In genomic region chr18:3297025-3297984, GRCh38 we compare ENCODE assay signal across 8 cellular contexts. TPM values are rescaled to one million over a fixed set of nuclear protein-coding genes. Genes with fewer than 3 reads are reported as not detected.
DNase-seq lines count a peak whose midpoint lies in the region; ATAC-seq and TF ChIP-seq lines count a peak whose summit lies in the region.

No MANE protein-coding gene starts in this region.

- ATAC-seq in GM19463 (IDR thresholded peaks at IDR 0.05; ENCODE audit: unreplicated experiment) = peak; percentile 99
- ATAC-seq in foreskin keratinocyte = peak; percentile 96

- no peaks in the 10 kb centered on the region for H3K36me3 ChIP-seq in CD8-positive, alpha-beta memory T cell (ENCODE audit: insufficient read depth, low read length)
- no peaks in the 10 kb centered on the region for H3K36me3 ChIP-seq in neuron (ENCODE audit: insufficient read depth, low read length)
- no peaks in the 10 kb centered on the region for H3K36me3 ChIP-seq in stomach smooth muscle (ENCODE audit: control insufficient read depth in 2 of 2, insufficient read depth in 2 of 2, low read length in 2 of 2)

- peak overlapping the region; percentile 92 for H3K4me3 ChIP-seq in CD8-positive, alpha-beta memory T cell (ENCODE audit: low read length)
- H3K4me3 ChIP-seq in neuron (ENCODE audit: low read length) (peak overlapping the region; percentile 61), stomach smooth muscle (ENCODE audit: low read length in 2 of 2) (peak overlapping the region; percentile 71 to 73)

- CTCF ChIA-PET in CD8-positive, alpha-beta memory T cell (lab: Charles Lee) = interaction anchor here (0.7 to 2.8 kb wide), 33 partner anchors 9 to 371 kb away, joined by 3 to 22 read pairs (median 4); partner anchors contain the start of gene MYL12B

- H3K4me3 Mint-ChIP-seq in CD8-positive, alpha-beta memory T cell = peak overlapping the region; percentile 92 to 98 (median 95)

- H3K27me3 Mint-ChIP-seq in CD8-positive, alpha-beta memory T cell = peaks cover 8 to 34% of the 10 kb centered on the region in 2 donors

- H3K27ac Mint-ChIP-seq in CD8-positive, alpha-beta memory T cell = peak overlapping the region; percentile 31 to 93 (median 86)

- peak overlapping the region; percentile 86 for H2AFZ ChIP-seq in neuron (ENCODE audit: low read depth, low read length)

- peaks cover 12% of the 10 kb centered on the region for H3K4me1 ChIP-seq in CD8-positive, alpha-beta memory T cell (ENCODE audit: insufficient read depth, low read length)
- H3K4me1 ChIP-seq in foreskin keratinocyte (no peaks in the 10 kb centered on the region), neuron (ENCODE audit: insufficient read depth, low read length) (peaks cover 6% of the 10 kb centered on the region), stomach smooth muscle (ENCODE audit: control insufficient read depth, insufficient read depth, low read length) (no peaks in the 10 kb centered on the region)

- H3K36me3 Mint-ChIP-seq in CD8-positive, alpha-beta memory T cell = peaks cover 0 to 4% (median 3%) of the 10 kb centered on the region in 3 donors

- POLR2A ChIA-PET in CD8-positive, alpha-beta memory T cell (lab: Charles Lee) = interaction anchor here (1.3 to 2.3 kb wide), 2 partner anchors 161 to 297 kb away, joined by 4 to 18 read pairs; no protein-coding TSS in a partner anchor

- peaks cover 5% of the 10 kb centered on the region for H3K27me3 ChIP-seq in CD8-positive, alpha-beta memory T cell (ENCODE audit: insufficient read depth, low read length, poor library complexity, severe bottlenecking)
- H3K27me3 ChIP-seq in foreskin keratinocyte (no peaks in the 10 kb centered on the region), neuron (ENCODE audit: insufficient read depth, low read length) (no peaks in the 10 kb centered on the region), stomach smooth muscle (ENCODE audit: control insufficient read depth in 1 of 2, insufficient read depth in 2 of 2, low read length in 2 of 2) (no peaks in the 10 kb centered on the region)

- H3K9me3 Mint-ChIP-seq in CD8-positive, alpha-beta memory T cell = peaks cover 0 to 5% (median 2%) of the 10 kb centered on the region in 5 donors

- peaks cover 8 to 12% (median 11%) of the 10 kb centered on the region in 3 donors for H3K4me1 Mint-ChIP-seq in CD8-positive, alpha-beta memory T cell

- peak; percentile 83 to 95 (median 86) for DNase-seq in CD8-positive, alpha-beta memory T cell
- DNase-seq in HK-2 (ENCODE audit: unreplicated experiment) = peak; percentile 88
- DNase-seq in RKO (ENCODE audit: low spot score) = peak; percentile 98
- peak; percentile 89 for DNase-seq in activated effector memory CD4-positive, alpha-beta T cell treated with Interleukin-2 at 50 U/mL for 16 hours
- DNase-seq in foreskin keratinocyte = peak; percentile 83 to 93

- peak overlapping the region; percentile 80 for H3K27ac ChIP-seq in CD8-positive, alpha-beta memory T cell (ENCODE audit: low read depth, low read length)
- no peak overlapping the region for H3K27ac ChIP-seq in foreskin keratinocyte
- no peak overlapping the region for H3K27ac ChIP-seq in stomach smooth muscle (ENCODE audit: low read length)

- no peaks in the 10 kb centered on the region for H3K9me3 ChIP-seq in CD8-positive, alpha-beta memory T cell (ENCODE audit: low read length)
- H3K9me3 ChIP-seq in neuron (ENCODE audit: low read length) (no peaks in the 10 kb centered on the region), stomach smooth muscle (ENCODE audit: control insufficient read depth in 2 of 2, low read length in 2 of 2) (no peaks in the 10 kb centered on the region)

- peak overlapping the region in 1 of 2 donors; percentile 18 for H3K9ac ChIP-seq in stomach smooth muscle (ENCODE audit: low read length in 2 of 2)

- TF ChIP-seq CTCF in foreskin keratinocyte (conservative IDR thresholded peaks at IDR 0.05) = peak; percentile 97

RNA-seq across cellular contexts. Expression of gene MYL12B, which starts 35.4 kb away (rescaled TPM):
- total RNA-seq in CD8-positive, alpha-beta memory T cell = 100 to 1,000 TPM; 251 to 252 TPM
- polyA plus RNA-seq in CD8-positive, alpha-beta memory T cell = 1,057 TPM
- total RNA-seq in foreskin keratinocyte = 808 and 830 TPM in 2 replicates
- polyA plus RNA-seq in foreskin keratinocyte = 928 and 936 TPM in 2 replicates

RNA-seq across cellular contexts. Expression of gene MYL12A, which starts 49.7 kb away (rescaled TPM):
- 100 to 1,000 TPM; 338 to 348 TPM for total RNA-seq in CD8-positive, alpha-beta memory T cell
- 3,038 TPM for polyA plus RNA-seq in CD8-positive, alpha-beta memory T cell
- total RNA-seq in foreskin keratinocyte = 549 and 551 TPM in 2 replicates
- polyA plus RNA-seq in foreskin keratinocyte = 617 and 641 TPM in 2 replicates
